ENCODE assay signal across 19 cellular contexts in genomic region chr17:78502611-78503148, GRCh38.
DNase-seq lines count a peak whose midpoint lies in the region; FAIRE-seq and TF ChIP-seq lines count a peak whose summit lies in the region.
"Had no signal": no experiment of that assay in that cellular context is flagged by ENCODE, and none has a peak within 500 bp of the region (broad histone marks: within the 10 kb centered on the region; RNA-seq: fewer than 3 reads in every experiment).

No MANE protein-coding gene starts in this region.

- H4K5ac ChIP-seq in H1 (ENCODE audit: insufficient read length, low read depth, low read length) = no peak overlapping the region

- no peak overlapping the region for H2BK20ac ChIP-seq in H1 (ENCODE audit: low read length)

- no peak overlapping the region for H2BK12ac ChIP-seq in H1 (ENCODE audit: low read depth, low read length)

- no peaks in the 10 kb centered on the region for H3K23me2 ChIP-seq in H1 (ENCODE audit: low read depth, low read length)

- H4K8ac ChIP-seq in H1 (ENCODE audit: extremely low read depth, insufficient read depth, low read length) = peak overlapping the region; percentile 76; the same call in 1 of the 2 replicates

- no peak overlapping the region for H2BK5ac ChIP-seq in H1 (ENCODE audit: low read depth, low read length)

- H2AFZ ChIP-seq in H1 (ENCODE audit: low read length) = no peak overlapping the region
- no peak overlapping the region for H2AFZ ChIP-seq in osteoblast (ENCODE audit: low read length)
- H2AFZ ChIP-seq: GM23338 had no signal

- CTCF ChIA-PET in H1 (lab: Charles Lee; ENCODE audit: partially characterized antibody) = interaction anchor here (1.0 kb wide), 1 partner anchor 10 kb away, joined by 3 read pairs; no protein-coding TSS in a partner anchor
- CTCF ChIA-PET in RWPE1 (lab: Yijun Ruan, JAX) = interaction anchor here (0.5 kb wide), 1 partner anchor 207 kb away, joined by 3 read pairs; no protein-coding TSS in a partner anchor

- FAIRE-seq in H1 (lab: Jason Lieb, UNC) = no peak
- FAIRE-seq: A204.1, D721Med, GM12892, GM18507 had no signal

- no peak overlapping the region for H3K4me2 ChIP-seq in H1 (ENCODE audit: insufficient read depth in 1 of 2, low read depth in 2 of 2, low read length in 2 of 2)
- no peak overlapping the region for H3K4me2 ChIP-seq in osteoblast (ENCODE audit: insufficient read depth, low read length)
- H3K4me2 ChIP-seq: GM23338 had no signal

- no peak overlapping the region for H3K9ac ChIP-seq in H1 (replicated peaks in 1 of 4; ENCODE audit: extremely low read depth in 1 of 4, low read depth in 3 of 4, low read length in 3 of 4)

- H2BK15ac ChIP-seq in H1 (ENCODE audit: low read length) = no peak overlapping the region

- H3K79me2 ChIP-seq in H1 (ENCODE audit: control insufficient read depth in 1 of 2, insufficient read depth in 2 of 2, low read length in 2 of 2) (no peaks in the 10 kb centered on the region), osteoblast (ENCODE audit: insufficient read depth, low read length) (no peaks in the 10 kb centered on the region)

- no peak for TF ChIP-seq RAD21 in H1 (IDR thresholded peaks at IDR 0.05 in 1 of 2, conservative IDR thresholded peaks at IDR 0.05 in 1 of 2; ENCODE audit: low read depth in 2 of 2, low read length in 2 of 2)

- no peak overlapping the region for H3K4ac ChIP-seq in H1 (replicated peaks; ENCODE audit: insufficient read length, low read depth, low read length)

- peaks cover 0 to 11% (median 9%) of the 10 kb centered on the region in 4 experiments; a peak in 6 of 7 replicates for H3K4me1 ChIP-seq in H1 (replicated peaks in 1 of 4; ENCODE audit: control insufficient read depth in 3 of 4, insufficient read depth in 4 of 4, low read length in 3 of 4)
- H3K4me1 ChIP-seq in osteoblast (ENCODE audit: insufficient read depth, low read length) = peaks cover 5% of the 10 kb centered on the region

- no peak overlapping the region for H3K23ac ChIP-seq in H1 (ENCODE audit: insufficient read length)

- H2BK120ac ChIP-seq in H1 (replicated peaks; ENCODE audit: low read depth, low read length) = no peak overlapping the region

- H4K91ac ChIP-seq in H1 (replicated peaks; ENCODE audit: insufficient read length, low read length) = no peak overlapping the region

- TF ChIP-seq POLR2A in H1 (IDR thresholded peaks at IDR 0.05; ENCODE audit: control extremely low read depth in 1 of 2, low read depth in 2 of 2, low read length in 2 of 2) = no peak

- TF ChIP-seq CTCF in H1 (IDR thresholded peaks at IDR 0.05; ENCODE audit: control extremely low read depth in 1 of 3, insufficient read depth in 1 of 3, low read depth in 1 of 3, low read length in 3 of 3) (no peak), osteoblast (IDR thresholded peaks at IDR 0.05; ENCODE audit: extremely low read depth, low read depth, low read length) (no peak), RWPE1 (conservative IDR thresholded peaks at IDR 0.05; ENCODE audit: low read depth) (no peak)

- H3K79me1 ChIP-seq in H1 (ENCODE audit: low read depth, low read length) = no peaks in the 10 kb centered on the region

- no peak overlapping the region for H3K14ac ChIP-seq in H1 (ENCODE audit: insufficient read length)

- no peak overlapping the region for H3K27ac ChIP-seq in H1 (ENCODE audit: low read depth, low read length)
- H3K27ac ChIP-seq in osteoblast (ENCODE audit: low read depth, low read length) = no peak overlapping the region
- H3K27ac ChIP-seq in RWPE1 = no peak overlapping the region
- H3K27ac ChIP-seq: C4-2B had no signal

- H4K20me1 ChIP-seq in H1 (replicated peaks in 1 of 2; ENCODE audit: control insufficient read depth in 1 of 2, insufficient read depth in 2 of 2, low read length in 2 of 2) (no peaks in the 10 kb centered on the region), osteoblast (ENCODE audit: insufficient read depth, low read length) (peaks cover 3% of the 10 kb centered on the region)

- H3K36me3 ChIP-seq in H7 (replicated peaks; ENCODE audit: control insufficient read depth, insufficient read depth, low read length) (no peaks in the 10 kb centered on the region), H1 (ENCODE audit: control insufficient read depth in 2 of 4, insufficient read depth in 4 of 4, low read length in 3 of 4) (no peaks in the 10 kb centered on the region), osteoblast (ENCODE audit: insufficient read depth, low read length) (no peaks in the 10 kb centered on the region)

- H3K27me3 ChIP-seq in H7 (ENCODE audit: control insufficient read depth, insufficient read depth, low read length) (no peaks in the 10 kb centered on the region), H1 (replicated peaks in 1 of 4; ENCODE audit: control insufficient read depth in 3 of 4, extremely low read depth in 1 of 4, insufficient read depth in 3 of 4, low read length in 3 of 4) (0 out of 7 replicates have a peak, but pooled peaks cover 0 to 2% (median 0%) of the 10 kb centered on the region in 4 experiments), osteoblast (ENCODE audit: insufficient read depth, low read length) (peaks cover 20% of the 10 kb centered on the region)

- POLR2A ChIA-PET in H1 (lab: Charles Lee; ENCODE audit: partially characterized antibody) (no interaction called here), RWPE1 (lab: Yijun Ruan, JAX; ENCODE audit: low non-redundant PET) (no interaction called here)

- no peak overlapping the region for H2AK5ac ChIP-seq in H1 (ENCODE audit: low read depth, low read length)

- TF ChIP-seq EP300 in H1 (IDR thresholded peaks at IDR 0.05; ENCODE audit: borderline replicate concordance in 1 of 2, low read depth in 2 of 2, low read length in 2 of 2) = no peak

- H3K9me3 ChIP-seq in H1 (ENCODE audit: insufficient read depth in 2 of 2, low read depth in 1 of 2, low read length in 1 of 2) = no peaks in the 10 kb centered on the region
- no peaks in the 10 kb centered on the region for H3K9me3 ChIP-seq in osteoblast (ENCODE audit: low read depth, low read length)
- H3K9me3 ChIP-seq: Caco-2 had no signal

- peak; percentile 48 for DNase-seq in H7
- DNase-seq in H1 (ENCODE audit: low read depth in 1 of 2, low spot score in 2 of 2) = no peak
- DNase-seq in osteoblast (ENCODE audit: insufficient read length, low spot score, missing footprints) = peak; percentile 82
- no peak for DNase-seq in RWPE1 (ENCODE audit: low spot score)
- DNase-seq in NCI-H524 (lab: John Stamatoyannopoulos, UW) = no peak
- no peak for DNase-seq in amniotic stem cell (lab: John Stamatoyannopoulos, UW)
- DNase-seq: AML-193; Caco-2; CD4-positive, alpha-beta T cell; DMS153; DMS79; GDM1; H9 had no signal

- WGBS in H1 (ENCODE audit: extremely low coverage in 1 of 2, insufficient coverage in 1 of 2, insufficient read length in 1 of 2, insufficient replicate concordance in 2 of 2, low coverage in 1 of 2, low lambda C conversion rate in 2 of 2, missing lambda C conversion rate in 1 of 2), 2 experiments = 93% methylated on average over 25 of the region's 25 CpGs; no CpG with 5 or more reads in 1 of the 2 experiments

- no peak overlapping the region for H3K18ac ChIP-seq in H1 (ENCODE audit: extremely low read depth, low read length)

- H3K4me3 ChIP-seq in H7 (ENCODE audit: insufficient read depth, low read depth, low read length) = no peak overlapping the region
- no peak overlapping the region for H3K4me3 ChIP-seq in H1 (ENCODE audit: extremely low read depth in 1 of 4, insufficient read depth in 2 of 4, low read depth in 3 of 4, low read length in 4 of 4)
- no peak overlapping the region for H3K4me3 ChIP-seq in osteoblast (ENCODE audit: insufficient read depth, low read length)
- H3K4me3 ChIP-seq: GM23338 had no signal

- no peak overlapping the region for H3K56ac ChIP-seq in H1 (replicated peaks; ENCODE audit: insufficient read length, low read depth, low read length)

TF ChIP-seq in H1, 55 proteins besides CTCF, POLR2A, EP300 and RAD21:
- TF ChIP-seq, protein P1, sequence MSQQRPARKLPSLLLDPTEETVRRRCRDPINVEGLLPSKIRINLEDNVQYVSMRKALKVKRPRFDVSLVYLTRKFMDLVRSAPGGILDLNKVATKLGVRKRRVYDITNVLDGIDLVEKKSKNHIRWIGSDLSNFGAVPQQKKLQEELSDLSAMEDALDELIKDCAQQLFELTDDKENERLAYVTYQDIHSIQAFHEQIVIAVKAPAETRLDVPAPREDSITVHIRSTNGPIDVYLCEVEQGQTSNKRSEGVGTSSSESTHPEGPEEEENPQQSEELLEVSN (IDR thresholded peaks at IDR 0.05) = no peak
- TF ChIP-seq TBP (IDR thresholded peaks at IDR 0.05; ENCODE audit: low read depth, low read length) (no peak), MAFK (IDR thresholded peaks at IDR 0.05; ENCODE audit: low read depth, low read length) (no peak), BRCA1 (IDR thresholded peaks at IDR 0.05; ENCODE audit: low read depth, low read length) (no peak), TCF12 (IDR thresholded peaks at IDR 0.05; ENCODE audit: low read depth, low read length) (no peak), BACH1 (IDR thresholded peaks at IDR 0.05; ENCODE audit: low read length) (no peak), HDAC2 (IDR thresholded peaks at IDR 0.05; ENCODE audit: borderline replicate concordance in 1 of 2, low read depth in 2 of 2, low read length in 2 of 2) (no peak), KDM1A (IDR thresholded peaks at IDR 0.05; ENCODE audit: borderline replicate concordance, low read length) (no peak), ASH2L (IDR thresholded peaks at IDR 0.05; ENCODE audit: low read length) (no peak)

Comparison
In these comparisons a context has a peak if more than half of its experiments do, and no peak if none do; other contexts are left out.
1. DNase-seq: peak in H7 (single experiment) and osteoblast (single experiment); none in H1 (0 of 2), RWPE1 (single experiment), NCI-H524 (0 of 2) and amniotic stem cell (single experiment).